Comparison of ENCODE assay signal across 21 cellular contexts in genomic region chr5:174550026-174550425, GRCh38.
"Had no signal": no experiment of that assay in that cellular context is flagged by ENCODE, and none has a peak within 500 bp of the region (broad histone marks: within the 10 kb centered on the region; RNA-seq: fewer than 3 reads in every experiment).

No MANE protein-coding gene starts in this region.

- H3K4me3 Mint-ChIP-seq: memory B cell, nephron had no signal

- H3K36me3 Mint-ChIP-seq: memory B cell had no signal

- H3K27ac Mint-ChIP-seq: memory B cell, nephron had no signal

- H3K36me3 ChIP-seq: heart left ventricle, left lung, lower lobe of right lung, pancreas, sigmoid colon, stomach, thoracic aorta, transverse colon had no signal

- H3K27me3 ChIP-seq: pancreas, sigmoid colon, transverse colon had no signal

- H3K9me3 Mint-ChIP-seq: memory B cell, nephron had no signal

- H3K4me1 ChIP-seq: heart left ventricle, left lung, lower lobe of right lung, psoas muscle, stomach, transverse colon had no signal

- ATAC-seq: heart left ventricle, left lung, lower lobe of right lung, pancreas, psoas muscle had no signal

- DNase-seq: cortex of kidney; dorsolateral prefrontal cortex; effector CD8-positive, alpha-beta T cell; heart left ventricle; left lung; lower lobe of right lung; midbrain; occipital lobe; pancreas; psoas muscle; sigmoid colon; stimulated activated CD4-positive, alpha-beta T cell treated with anti-CD3 and anti-CD28 coated beads, Interleukin-12 subunit alpha, Interleukin-12 subunit beta, amount 100 ng/mL, for 4 hours; stimulated activated naive CD4-positive, alpha-beta T cell; stomach; substantia nigra; transverse colon had no signal

- H3K4me3 ChIP-seq: dorsolateral prefrontal cortex, heart left ventricle, left lung, lower lobe of right lung, pancreas, psoas muscle, sigmoid colon, skin epidermis, stomach, thoracic aorta, transverse colon had no signal

- H3K9me3 ChIP-seq: heart left ventricle, left lung, lower lobe of right lung, pancreas, psoas muscle, sigmoid colon, stomach, thoracic aorta, transverse colon had no signal

- H3K4me1 Mint-ChIP-seq: memory B cell had no signal

- FAIRE-seq: frontal cortex, pancreas had no signal

- H3K27ac ChIP-seq: dorsolateral prefrontal cortex, heart left ventricle, left lung, lower lobe of right lung, pancreas, psoas muscle, sigmoid colon, skin epidermis, stomach, thoracic aorta, transverse colon had no signal
